8 cellular contexts compared by ENCODE assay signal in genomic region chr1:89631756-89632155, GRCh38. TPM values are rescaled to one million over a fixed set of nuclear protein-coding genes. Genes with fewer than 3 reads are reported as not detected.
DNase-seq lines count a peak whose midpoint lies in the region; ATAC-seq, FAIRE-seq and TF ChIP-seq lines count a peak whose summit lies in the region.

No MANE protein-coding gene starts in this region.

- peak overlapping the region; percentile 92 for H3K27ac Mint-ChIP-seq in activated CD4-positive, alpha-beta T cell treated with anti-CD3 and anti-CD28 coated beads, Interleukin-2, amount 10 ng/mL, durations not matched to agents 24 days and 14 days

- H3K4me1 ChIP-seq in K562 (replicated peaks in 1 of 2; ENCODE audit: control insufficient read depth in 2 of 2, insufficient read depth in 2 of 2, low read length in 2 of 2), result peaks cover 13 to 20% of the 10 kb centered on the region in 2 experiments
- peaks cover 38% of the 10 kb centered on the region for H3K4me1 ChIP-seq in MM.1S (ENCODE audit: low read length)

- TF ChIP-seq POLR2A in K562 (conservative IDR thresholded peaks at IDR 0.05), result no peak

- POLR2A ChIA-PET in K562 (lab: Yijun Ruan, JAX), result interaction anchor here (1.2 to 1.6 kb wide), 2 partner anchors 12 to 15 kb away, joined by 3 to 4 read pairs; no protein-coding TSS in a partner anchor

- peaks cover 31% of the 10 kb centered on the region for H3K79me2 ChIP-seq in K562 (ENCODE audit: control insufficient read depth, insufficient read depth, low read length)
- H3K79me2 ChIP-seq in MM.1S (ENCODE audit: low read length), result peaks cover 37% of the 10 kb centered on the region

- no peak for TF ChIP-seq EP300 in K562 (IDR thresholded peaks at IDR 0.05; ENCODE audit: low read length)

- peaks cover 22% of the 10 kb centered on the region for H3F3A ChIP-seq in MM.1S (ENCODE audit: insufficient read depth, low read length)

- CTCF ChIA-PET in K562 (lab: Yijun Ruan, JAX; ENCODE audit: low intra/inter-chr PET ratio), result interaction anchor here (0.6 to 3.1 kb wide), 2 partner anchors 131 to 287 kb away, joined by 3 to 29 read pairs; no protein-coding TSS in a partner anchor

- intact Hi-C loops in activated CD4-positive, alpha-beta T cell treated with anti-CD3 and anti-CD28 coated beads, Interleukin-2, amount 10 ng/mL, durations not matched to agents 24 days and 14 days (cut with micrococcal nuclease), result loop anchor here (1.0 to 2.0 kb wide), 6 partner anchors 19 to 363 kb away; partner anchors contain the start of gene ZNF326
- intact Hi-C loops in K562 (cut with micrococcal nuclease), result loop anchor here (1.0 to 5.0 kb wide), 3 partner anchors 71 to 356 kb away; no protein-coding TSS in a partner anchor

- FAIRE-seq in K562 (lab: Jason Lieb, UNC), result no peak
- no peak for FAIRE-seq in frontal cortex (lab: Jason Lieb, UNC)

- TSS peak; percentile 48 for BruUV-seq in K562 (replicated peaks; lab: Mats Ljungman, UMichigan)

- H3K36me3 Mint-ChIP-seq in activated CD4-positive, alpha-beta T cell treated with anti-CD3 and anti-CD28 coated beads, Interleukin-2, amount 10 ng/mL, durations not matched to agents 24 days and 14 days (ENCODE audit: low read depth), result peaks cover 29% of the 10 kb centered on the region

- H3K4me3 ChIP-seq in K562 (no peak overlapping the region), MM.1S (ENCODE audit: low read length) (no peak overlapping the region)

- peaks cover 61% of the 10 kb centered on the region for H3K4me1 Mint-ChIP-seq in activated CD4-positive, alpha-beta T cell treated with anti-CD3 and anti-CD28 coated beads, Interleukin-2, amount 10 ng/mL, durations not matched to agents 24 days and 14 days

- H3K9me3 ChIP-seq in K562 (replicated peaks; ENCODE audit: control insufficient read depth, insufficient read depth, low read depth, low read length), result no peaks in the 10 kb centered on the region
- H3K9me3 ChIP-seq in MM.1S (replicated peaks; ENCODE audit: insufficient read depth, low read length), result no peaks in the 10 kb centered on the region

- no peaks in the 10 kb centered on the region for H3K9me1 ChIP-seq in K562 (ENCODE audit: control insufficient read depth, insufficient read depth, low read length)

- TF ChIP-seq CTCF in K562 (IDR thresholded peaks at IDR 0.05 in 2 of 3, conservative IDR thresholded peaks at IDR 0.05 in 1 of 3; ENCODE audit: insufficient read depth in 2 of 3, low read depth in 1 of 3, low read length in 3 of 3) (no peak), MM.1S (IDR thresholded peaks at IDR 0.05; ENCODE audit: low read length) (no peak)

- H3K27me3 ChIP-seq in K562 (ENCODE audit: control insufficient read depth in 2 of 2, insufficient read depth in 2 of 2, low read length in 2 of 2) (no peaks in the 10 kb centered on the region), layer of hippocampus (ENCODE audit: control insufficient read depth, insufficient read depth, low read length) (no peaks in the 10 kb centered on the region), MM.1S (replicated peaks; ENCODE audit: insufficient read depth, low read length) (no peaks in the 10 kb centered on the region)

- peak overlapping the region; percentile 92; the same call in 1 of the 2 replicates for H2AFZ ChIP-seq in K562 (ENCODE audit: low read depth, low read length)
- no peak overlapping the region for H2AFZ ChIP-seq in MM.1S (ENCODE audit: low read length)

- H3K9ac ChIP-seq in K562 (ENCODE audit: insufficient read depth in 1 of 2, low read depth in 2 of 2, low read length in 2 of 2), result no peak overlapping the region
- no peak overlapping the region for H3K9ac ChIP-seq in MM.1S (ENCODE audit: low read length)

- in situ Hi-C loops in K562 (cut with MboI), result loop anchor here (5.0 kb wide), 3 partner anchors 71 to 361 kb away; no protein-coding TSS in a partner anchor

- no peaks in the 10 kb centered on the region for H3K36me3 ChIP-seq in K562 (ENCODE audit: control insufficient read depth, insufficient read depth, low read length)
- no peaks in the 10 kb centered on the region for H3K36me3 ChIP-seq in MM.1S (replicated peaks; ENCODE audit: insufficient read depth, low read length)

- H4K20me1 ChIP-seq in K562 (replicated peaks; ENCODE audit: control insufficient read depth, insufficient read depth, low read length) (no peaks in the 10 kb centered on the region), MM.1S (ENCODE audit: insufficient read depth, low read length) (no peaks in the 10 kb centered on the region)

- no peaks in the 10 kb centered on the region for H3K9me2 ChIP-seq in MM.1S (replicated peaks; ENCODE audit: insufficient read depth, low read length)

- TF ChIP-seq RAD21 in K562 (CRISPR knock-in tag; conservative IDR thresholded peaks at IDR 0.05 in 1 of 2, IDR thresholded peaks at IDR 0.05 in 1 of 2), result no peak

- no peaks in the 10 kb centered on the region for H3K27me3 Mint-ChIP-seq in activated CD4-positive, alpha-beta T cell treated with anti-CD3 and anti-CD28 coated beads, Interleukin-2, amount 10 ng/mL, durations not matched to agents 24 days and 14 days

- peak; percentile 65 for DNase-seq in activated CD4-positive, alpha-beta T cell treated with anti-CD3 and anti-CD28 coated beads, Interleukin-2, amount 10 ng/mL, durations not matched to agents 24 days and 14 days
- DNase-seq in activated CD4-positive, alpha-beta T cell treated with anti-CD3 and anti-CD28 coated beads, Interleukin-2, amount 50 U/mL, for 48 hours, result no peak
- DNase-seq in K562 (ENCODE audit: extremely low read depth in 1 of 4, low spot score in 3 of 4) (no peak), MM.1S (no peak), frontal cortex (ENCODE audit: low spot score in 2 of 2) (no peak)

- peak overlapping the region; percentile 93; the same call in 1 of the 2 replicates for H3K4me2 ChIP-seq in K562 (ENCODE audit: insufficient read depth, low read length)
- H3K4me2 ChIP-seq in MM.1S (ENCODE audit: low read depth, low read length), result no peak overlapping the region

- 68% methylated on average over 7 of the region's 7 CpGs for WGBS in K562 (ENCODE audit: insufficient coverage, low coverage, missing lambda C conversion rate)

- no peaks in the 10 kb centered on the region for H3K9me3 Mint-ChIP-seq in activated CD4-positive, alpha-beta T cell treated with anti-CD3 and anti-CD28 coated beads, Interleukin-2, amount 10 ng/mL, durations not matched to agents 24 days and 14 days

- ATAC-seq in K562 (no peak), GM21423 (IDR thresholded peaks at IDR 0.05; ENCODE audit: unreplicated experiment) (no peak)

- H3K4me3 Mint-ChIP-seq in activated CD4-positive, alpha-beta T cell treated with anti-CD3 and anti-CD28 coated beads, Interleukin-2, amount 10 ng/mL, durations not matched to agents 24 days and 14 days, result peak overlapping the region; percentile 96

- no peak overlapping the region for H3K27ac ChIP-seq in K562 (ENCODE audit: extremely low read depth, low read depth, low read length)
- peak overlapping the region; percentile 95 for H3K27ac ChIP-seq in layer of hippocampus (ENCODE audit: low read depth, low read length)
- H3K27ac ChIP-seq in temporal lobe (ENCODE audit: low read depth, low read length), result peak overlapping the region; percentile 96
- H3K27ac ChIP-seq in MM.1S (ENCODE audit: low read length), result no peak overlapping the region

TF ChIP-seq in K562, 482 proteins besides CTCF, POLR2A, EP300 and RAD21 (continues in another document):
- TF ChIP-seq MYC (IDR thresholded peaks at IDR 0.05; ENCODE audit: low read depth, low read length) (no peak), MYC (CRISPR knock-in tag; IDR thresholded peaks at IDR 0.05; ENCODE audit: borderline replicate concordance, low read depth) (no peak), ZNF316 (IDR thresholded peaks at IDR 0.05) (0 out of 2 replicates have a peak, but pooled peaks have one; percentile 13), HES1 (IDR thresholded peaks at IDR 0.05; ENCODE audit: low read depth) (no peak), HMBOX1 (IDR thresholded peaks at IDR 0.05) (0 out of 2 replicates have a peak, but pooled peaks have one; percentile 1), GATA2 (CRISPR knock-in tag; IDR thresholded peaks at IDR 0.05) (no peak), SIRT6 (IDR thresholded peaks at IDR 0.05; ENCODE audit: low read depth, low read length) (no peak)

RNA-seq across cellular contexts. Expression of gene LRRC8C, which starts 1.2 kb away (rescaled TPM):
- 73.1 and 74.0 TPM in 2 replicates for total RNA-seq in activated CD4-positive, alpha-beta T cell treated with anti-CD3 and anti-CD28 coated beads, Interleukin-2, amount 10 ng/mL, durations not matched to agents 24 days and 14 days
- 10.5 and 20.3 TPM in 2 replicates for total RNA-seq in K562 (2011; cell fraction: chromatin; rRNA removed; ENCODE audit: low replicate concordance)
- total RNA-seq in K562 (2011; cell fraction: nucleolus; rRNA removed), result 9.2 and 9.7 TPM in 2 replicates
- total RNA-seq in K562 (2011; cell fraction: nucleoplasm; rRNA removed), result 16.8 and 27.9 TPM in 2 replicates
- total RNA-seq in K562 (2014; rRNA removed) (3.3 and 3.7 TPM in 2 replicates), K562 (2014; rRNA removed; fragmentation: Illumina TruSeq; extraction: Trizol) (4.5 and 5.5 TPM in 2 replicates), K562 (2015; rRNA removed; fragmentation: Illumina TruSeq; extraction: Trizol) (5.2 TPM in 2 replicates), K562 (2021) (4.9 and 5.0 TPM in 2 replicates), temporal lobe (7.6 TPM), frontal cortex (6.9 TPM)
- polyA plus RNA-seq in K562 (2011; rRNA removed) (12.5 and 14.7 TPM in 2 replicates), K562 (2014; fragmentation: Illumina TruSeq; extraction: Trizol) (4.5 and 5.3 TPM in 2 replicates), K562 (2014; fragmentation: Nextera tagmentation; extraction: Ambion mirVana) (1 to 10 TPM in 1 of 2 experiments, under 1 TPM in 1; 1.00 to 1.3 TPM), K562 (2014; rRNA removed) (3.0 and 3.2 TPM in 2 replicates)
- 4.0 and 9.3 TPM in 2 replicates for polyA plus RNA-seq in K562 (2011; cell fraction: cytosol; rRNA removed)
- 4.5 and 9.3 TPM in 2 replicates for polyA plus RNA-seq in K562 (2011; cell fraction: nucleus; rRNA removed)
- 4.2 and 4.9 TPM in 2 replicates for polyA plus RNA-seq in K562 (2012)
- 17.7 and 29.5 TPM in 2 replicates for polyA minus RNA-seq in K562 (2011; rRNA and poly(A)+ RNA removed)
- polyA minus RNA-seq in K562 (2011; cell fraction: cytosol; rRNA and poly(A)+ RNA removed), result 6.7 and 8.6 TPM in 2 replicates
- polyA minus RNA-seq in K562 (2011; cell fraction: nucleus; rRNA and poly(A)+ RNA removed), result 4.0 and 11.3 TPM in 2 replicates

Comparison
In these comparisons a context has a peak if more than half of its experiments do, and no peak if none do; other contexts are left out.
1. H3K27ac ChIP-seq: peak in layer of hippocampus (single experiment) and temporal lobe (single experiment); none in K562 (single experiment) and MM.1S (single experiment).